22 cellular contexts compared by ENCODE assay signal in genomic region chr6:13299909-13300308, GRCh38. TPM values are rescaled to one million over a fixed set of nuclear protein-coding genes. Genes with fewer than 3 reads are reported as not detected.
DNase-seq lines count a peak whose midpoint lies in the region; ATAC-seq and TF ChIP-seq lines count a peak whose summit lies in the region.
"Had no signal": no experiment of that assay in that cellular context is flagged by ENCODE, and none has a peak within 500 bp of the region (broad histone marks: within the 10 kb centered on the region; RNA-seq: fewer than 3 reads in every experiment).

No MANE protein-coding gene starts in this region.

- H3K36me3 Mint-ChIP-seq in osteocyte (ENCODE audit: unreplicated experiment), result peaks cover 35% of the 10 kb centered on the region

- DNase-seq in SK-MEL-5 (ENCODE audit: low read depth, low spot score) (peak; percentile 88), fibroblast of villous mesenchyme (ENCODE audit: low read depth) (peak; percentile 89), osteocyte (ENCODE audit: extremely low spot score, unreplicated experiment) (peak; percentile 53), NCI-H1048 (lab: John Stamatoyannopoulos, UW) (no peak), mammary epithelial cell (no peak)
- no peak for DNase-seq in activated CD4-positive, alpha-beta T cell treated with anti-CD3 and anti-CD28 coated beads, Interleukin-2, amount 50 U/mL, for 4 hours
- DNase-seq: Caco-2; CD4-positive, alpha-beta T cell; DMS 273 treated with DMSO at 0.1 percent for 48 hours; DND-41; GOT3; HCEC 1CT; NCI-H1105 treated with DMSO at 0.1 percent for 48 hours; NCI-H2029 treated with DMSO at 0.1 percent for 48 hours; NCI-H2171; NCI-H345; NCI-H524 treated with DMSO at 0.1 percent for 48 hours; PC-3; Right ventricle myocardium superior had no signal

- H3K79me2 ChIP-seq in mammary epithelial cell (ENCODE audit: insufficient read depth, low read length), result no peaks in the 10 kb centered on the region

- TF ChIP-seq CTCF in fibroblast of villous mesenchyme (IDR thresholded peaks at IDR 0.05; ENCODE audit: insufficient read depth, low read depth, low read length), result no peak
- no peak for TF ChIP-seq CTCF in osteocyte (IDR thresholded peaks at IDR 0.05)
- no peak for TF ChIP-seq CTCF in mammary epithelial cell (conservative IDR thresholded peaks at IDR 0.05 in 1 of 2, IDR thresholded peaks at IDR 0.05 in 1 of 2; ENCODE audit: extremely low read depth in 1 of 2, insufficient read depth in 1 of 2, low read depth in 1 of 2, low read length in 2 of 2)

- H3K4me3 ChIP-seq in BLaER1 treated with 17β-estradiol and CSF1 and Interleukin-3, amounts not matched to agents 10 nM and 100 nM, result peak overlapping the region in 5 of 10 experiments; percentile 4 to 45 (median 25); a peak in 5 of 20 replicates
- H3K4me3 ChIP-seq in fibroblast of villous mesenchyme (ENCODE audit: low read depth, low read length) (no peak overlapping the region), mammary epithelial cell (replicated peaks in 1 of 3; ENCODE audit: insufficient read depth in 1 of 3, low read depth in 2 of 3, low read length in 3 of 3) (no peak overlapping the region)

- ATAC-seq in GM21360 (IDR thresholded peaks at IDR 0.05; ENCODE audit: unreplicated experiment), result no peak
- ATAC-seq: PC-3 had no signal

- H3K4me2 ChIP-seq in BLaER1 treated with 17β-estradiol and CSF1 and Interleukin-3, amounts not matched to agents 10 nM and 100 nM, result peak overlapping the region; percentile 71 to 92 (median 85)
- no peak overlapping the region for H3K4me2 ChIP-seq in mammary epithelial cell (ENCODE audit: insufficient read depth, low read depth, low read length)
- H3K4me2 ChIP-seq: KMS-11 had no signal

- peaks cover 7 to 44% (median 24%) of the 10 kb centered on the region in 11 experiments; a peak in 15 of 22 replicates for H3K36me3 ChIP-seq in BLaER1 treated with 17β-estradiol and CSF1 and Interleukin-3, amounts not matched to agents 10 nM and 100 nM
- H3K36me3 ChIP-seq in mammary epithelial cell (ENCODE audit: insufficient read depth, low read length), result peaks cover 3% of the 10 kb centered on the region

- no peaks in the 10 kb centered on the region for H3K27me3 Mint-ChIP-seq in osteocyte (ENCODE audit: unreplicated experiment)
- H3K27me3 Mint-ChIP-seq: CD4-positive, alpha-beta T cell had no signal

- intact Hi-C loops in mammary epithelial cell (cut with micrococcal nuclease), result no loop called here

- peaks cover 21% of the 10 kb centered on the region for H3K4me1 Mint-ChIP-seq in osteocyte (ENCODE audit: unreplicated experiment)

- peak overlapping the region; percentile 16 to 97 (median 90); a peak in 20 of 22 replicates for H3K27ac ChIP-seq in BLaER1 treated with 17β-estradiol and CSF1 and Interleukin-3, amounts not matched to agents 10 nM and 100 nM
- H3K27ac ChIP-seq in mammary epithelial cell (ENCODE audit: insufficient read depth, low read depth, low read length), result no peak overlapping the region
- H3K27ac ChIP-seq: KMS-11 had no signal

- H3K4me1 ChIP-seq in BLaER1 treated with 17β-estradiol and CSF1 and Interleukin-3, amounts not matched to agents 10 nM and 100 nM, result peaks cover 93 to 100% (median 99%) of the 10 kb centered on the region in 10 experiments
- H3K4me1 ChIP-seq in mammary epithelial cell (ENCODE audit: insufficient read depth, low read length), result peaks cover 11% of the 10 kb centered on the region
- H3K4me1 ChIP-seq: Caco-2 had no signal

- no peaks in the 10 kb centered on the region for H3K9me3 Mint-ChIP-seq in osteocyte (ENCODE audit: unreplicated experiment)
- H3K9me3 Mint-ChIP-seq: CD4-positive, alpha-beta T cell had no signal

- in situ Hi-C loops in SK-MEL-5 (cut with HindIII; ENCODE audit: low pct_unique_long_range_greater_than_20kb, low sequenced_read_pairs), result no loop called here
- in situ Hi-C loops in mammary epithelial cell (cut with MboI; ENCODE audit: low sequenced_read_pairs in 2 of 2), result loop anchor here (25.0 kb wide), 1 partner anchor 388 kb away; no protein-coding TSS in a partner anchor

- H3K9ac ChIP-seq in BLaER1 treated with 17β-estradiol and CSF1 and Interleukin-3, amounts not matched to agents 10 nM and 100 nM, result peak overlapping the region in 10 of 11 experiments; percentile 26 to 82 (median 51); a peak in 17 of 22 replicates
- no peak overlapping the region for H3K9ac ChIP-seq in mammary epithelial cell (ENCODE audit: insufficient read depth, low read length)
- H3K9ac ChIP-seq: KMS-11 had no signal

- peaks cover 0 to 11% (median 0%) of the 10 kb centered on the region in 11 experiments; a peak in 1 of 22 replicates for H3K27me3 ChIP-seq in BLaER1 treated with 17β-estradiol and CSF1 and Interleukin-3, amounts not matched to agents 10 nM and 100 nM
- H3K27me3 ChIP-seq in mammary epithelial cell (ENCODE audit: insufficient read depth, low read length), result no peaks in the 10 kb centered on the region

- dilution Hi-C loops in mammary epithelial cell (cut with HindIII; ENCODE audit: low sequenced_read_pairs), result no loop called here

- CTCF ChIA-PET in mammary epithelial cell (lab: Charles Lee; ENCODE audit: low non-redundant PET), result no interaction called here

- no peak overlapping the region for H3K4me3 Mint-ChIP-seq in osteocyte (ENCODE audit: unreplicated experiment)
- H3K4me3 Mint-ChIP-seq: CD4-positive, alpha-beta T cell had no signal

- H2AFZ ChIP-seq in mammary epithelial cell (ENCODE audit: low read depth, low read length), result no peak overlapping the region

- 94% methylated on average over 5 of the region's 6 CpGs for WGBS in mammary epithelial cell (ENCODE audit: low coverage, missing lambda C conversion rate)

- H4K20me1 ChIP-seq in BLaER1 treated with 17β-estradiol and CSF1 and Interleukin-3, amounts not matched to agents 10 nM and 100 nM, result peaks cover 0 to 11% (median 0%) of the 10 kb centered on the region in 11 experiments; a peak in 1 of 22 replicates
- no peaks in the 10 kb centered on the region for H4K20me1 ChIP-seq in mammary epithelial cell (ENCODE audit: insufficient read depth, low read length)

- no peak overlapping the region for H3K27ac Mint-ChIP-seq in osteocyte (ENCODE audit: unreplicated experiment)
- H3K27ac Mint-ChIP-seq: CD4-positive, alpha-beta T cell had no signal

- no peaks in the 10 kb centered on the region for H3K9me3 ChIP-seq in BLaER1 treated with 17β-estradiol and CSF1 and Interleukin-3, amounts not matched to agents 10 nM and 100 nM (replicated peaks in 1 of 11)
- H3K9me3 ChIP-seq in mammary epithelial cell (replicated peaks; ENCODE audit: insufficient read depth, low read length), result no peaks in the 10 kb centered on the region
- H3K9me3 ChIP-seq: Caco-2 had no signal

- no TSS peak for BruUV-seq in mammary epithelial cell (replicated peaks; lab: Mats Ljungman, UMichigan)

RNA-seq across cellular contexts. Expression of gene TBC1D7, which starts 28.4 kb away (rescaled TPM):
- 1,012 and 1,069 TPM in 2 replicates for total RNA-seq in SK-MEL-5 (2014; rRNA removed; shearing (Covaris generic))
- 579 and 677 TPM in 2 replicates for polyA plus RNA-seq in SK-MEL-5 (2015; cell fraction: cytosol; rRNA removed)
- polyA plus RNA-seq in SK-MEL-5 (2015; cell fraction: nucleus; rRNA removed), result 1,086 and 1,093 TPM in 2 replicates
- total RNA-seq in fibroblast of villous mesenchyme (23.7 and 27.4 TPM in 2 replicates), osteocyte (15.3 and 19.9 TPM in 2 replicates), mammary epithelial cell (10 to 100 TPM; 21.0 to 22.1 TPM)
- 21.8 TPM for polyA plus RNA-seq in mammary epithelial cell
- 30.2 TPM for polyA minus RNA-seq in mammary epithelial cell

Comparison
In these comparisons a context has a peak if more than half of its experiments do, and no peak if none do; other contexts are left out.
1. DNase-seq: peak in SK-MEL-5 (single experiment), fibroblast of villous mesenchyme (single experiment) and osteocyte (single experiment); none in activated CD4-positive, alpha-beta T cell treated with anti-CD3 and anti-CD28 coated beads, Interleukin-2, amount 50 U/mL, for 4 hours (0 of 2), NCI-H1048 (single experiment) and mammary epithelial cell (single experiment).
2. RNA of gene TBC1D7, which starts 28.4 kb away (total RNA-seq): 1,012 to 1,069 TPM in SK-MEL-5; 23.7 to 27.4 TPM in fibroblast of villous mesenchyme, 21.0 to 22.1 TPM in mammary epithelial cell and 15.3 to 19.9 TPM in osteocyte; every median in the first group is over 10 times any median in the second.